Comparison of ENCODE assay signal across 21 cellular contexts in the genomic region with DNA sequence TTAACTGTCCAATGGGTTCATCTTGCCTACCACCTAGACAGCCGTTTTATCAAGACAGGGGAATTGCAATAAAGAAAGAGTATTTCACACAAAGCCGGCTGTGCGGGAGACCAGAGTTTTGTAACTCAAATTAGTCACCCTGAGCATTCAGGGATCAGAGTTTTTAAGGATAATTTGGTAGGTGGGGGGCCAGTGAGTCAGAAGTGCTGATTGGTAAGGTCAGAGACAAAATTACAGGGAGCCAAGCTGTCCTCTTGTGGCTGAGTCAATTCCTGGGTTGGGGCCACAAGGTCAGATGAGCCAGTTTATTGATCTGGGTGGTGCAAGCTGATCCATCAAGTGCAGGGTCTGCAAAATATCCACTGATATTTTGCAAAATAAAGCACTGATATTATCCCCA. TPM values are rescaled to one million over a fixed set of nuclear protein-coding genes. Genes with fewer than 3 reads are reported as not detected.
DNase-seq lines count a peak whose midpoint lies in the region; ATAC-seq, FAIRE-seq and TF ChIP-seq lines count a peak whose summit lies in the region.
"Had no signal": no experiment of that assay in that cellular context is flagged by ENCODE, and none has a peak within 500 bp of the region (broad histone marks: within the 10 kb centered on the region; RNA-seq: fewer than 3 reads in every experiment).

No MANE protein-coding gene starts in this region.

- in situ Hi-C loops in HepG2 (cut with HindIII; ENCODE audit: extremely low pct_ligation_motif_present, low pct_unique_long_range_greater_than_20kb): no loop called here

- no peaks in the 10 kb centered on the region for H3K79me2 ChIP-seq in OCI-LY3 (ENCODE audit: low read length)
- H3K79me2 ChIP-seq in HepG2 (ENCODE audit: insufficient read depth, low read length): no peaks in the 10 kb centered on the region

- TF ChIP-seq CTCF in OCI-LY3 (IDR thresholded peaks at IDR 0.05; ENCODE audit: low read depth, low read length) (no peak), choroid plexus epithelial cell (conservative IDR thresholded peaks at IDR 0.05; ENCODE audit: low read depth, low read length) (no peak), HepG2 (CRISPR knock-in tag; IDR thresholded peaks at IDR 0.05) (0 out of 2 replicates have a peak, but pooled peaks have one; percentile 21)

- H3K4me3 ChIP-seq in OCI-LY3 (ENCODE audit: low read length) (no peak overlapping the region), choroid plexus epithelial cell (ENCODE audit: low read depth, low read length) (no peak overlapping the region), HepG2 (replicated peaks in 1 of 3; ENCODE audit: insufficient read depth in 1 of 3, low read depth in 2 of 3, low read length in 3 of 3) (peak overlapping the region; percentile 53 to 70 (median 63); a peak in 2 of 6 replicates)
- no peak overlapping the region for H3K4me3 ChIP-seq in CD4-positive, alpha-beta memory T cell (ENCODE audit: low read length in 2 of 2)
- H3K4me3 ChIP-seq: right atrium auricular region, thoracic aorta had no signal

- H3K36me3 Mint-ChIP-seq in CD4-positive, alpha-beta memory T cell: no peaks in the 10 kb centered on the region
- H3K36me3 Mint-ChIP-seq: activated naive CD4-positive, alpha-beta T cell treated with anti-CD3 and anti-CD28 coated beads, Interleukin-2, amount 50 U/mL, for 24 hours; CD4-positive, CD25-positive, alpha-beta regulatory T cell; stimulated activated effector memory CD8-positive, alpha-beta T cell treated with anti-CD3 and anti-CD28 coated beads, Interleukin-12 subunit alpha, Interleukin-12 subunit beta, amount 100 ng/mL, for 72 hours had no signal

- TF ChIP-seq RAD21 in HepG2 (CRISPR knock-in tag; IDR thresholded peaks at IDR 0.05): no peak

- no peak overlapping the region for H3K4me3 Mint-ChIP-seq in CD4-positive, alpha-beta memory T cell
- H3K4me3 Mint-ChIP-seq: activated naive CD4-positive, alpha-beta T cell treated with anti-CD3 and anti-CD28 coated beads, Interleukin-2, amount 50 U/mL, for 24 hours; CD4-positive, CD25-positive, alpha-beta regulatory T cell; dendritic cell treated with granulocyte-macrophage colony-stimulating factor and Interleukin-4, amounts not matched to agents 40 ng/mL and 50 ng/mL, for 4 days; stimulated activated effector memory CD8-positive, alpha-beta T cell treated with anti-CD3 and anti-CD28 coated beads, Interleukin-12 subunit alpha, Interleukin-12 subunit beta, amount 100 ng/mL, for 72 hours had no signal

- ATAC-seq in HepG2 (peak; percentile 65), HG03095 (IDR thresholded peaks at IDR 0.05; ENCODE audit: unreplicated experiment) (no peak)
- ATAC-seq: left ventricle myocardium superior; stimulated activated effector memory CD8-positive, alpha-beta T cell treated with anti-CD3 and anti-CD28 coated beads, Interleukin-12 subunit alpha, Interleukin-12 subunit beta, amount 100 ng/mL, for 72 hours had no signal

- H3K36me3 ChIP-seq in OCI-LY3 (replicated peaks; ENCODE audit: low read depth, low read length) (no peaks in the 10 kb centered on the region), HepG2 (replicated peaks in 1 of 2; ENCODE audit: control insufficient read depth in 1 of 2, insufficient read depth in 2 of 2, low read length in 2 of 2) (no peaks in the 10 kb centered on the region)
- no peaks in the 10 kb centered on the region for H3K36me3 ChIP-seq in CD4-positive, alpha-beta memory T cell (ENCODE audit: insufficient read depth, low read length)
- H3K36me3 ChIP-seq: Peyer's patch, right atrium auricular region, thoracic aorta had no signal

- 0 out of 2 replicates have a peak overlapping the region, but pooled peaks have one; percentile 77 for H2AFZ ChIP-seq in OCI-LY3 (ENCODE audit: low read depth, low read length)
- H2AFZ ChIP-seq in HepG2 (ENCODE audit: low read length): no peak overlapping the region

- CTCF ChIA-PET in HepG2 (lab: Yijun Ruan, JAX; ENCODE audit: low intra/inter-chr PET ratio, low total read pairs): no interaction called here
- CTCF ChIA-PET in CD4-positive, alpha-beta memory T cell (lab: Charles Lee; ENCODE audit: partially characterized antibody): no interaction called here

- peaks cover 23% of the 10 kb centered on the region for H3K4me1 ChIP-seq in OCI-LY3 (ENCODE audit: low read length)
- peaks cover 21% of the 10 kb centered on the region for H3K4me1 ChIP-seq in HepG2 (ENCODE audit: insufficient read depth, low read length)
- no peaks in the 10 kb centered on the region for H3K4me1 ChIP-seq in CD4-positive, alpha-beta memory T cell (ENCODE audit: insufficient read depth, low read length)
- H3K4me1 ChIP-seq: Peyer's patch, right atrium auricular region had no signal

- H3K9me3 ChIP-seq in OCI-LY3 (ENCODE audit: insufficient read depth, low read length) (no peaks in the 10 kb centered on the region), HepG2 (ENCODE audit: low read length) (no peaks in the 10 kb centered on the region)
- H3K9me3 ChIP-seq in CD4-positive, alpha-beta memory T cell (ENCODE audit: control insufficient read depth in 1 of 2, low read length in 2 of 2): no peaks in the 10 kb centered on the region
- H3K9me3 ChIP-seq: Peyer's patch, right atrium auricular region, SK-N-SH, thoracic aorta had no signal

- no peak overlapping the region for H3K9ac ChIP-seq in OCI-LY3 (ENCODE audit: low read length)
- H3K9ac ChIP-seq in HepG2 (ENCODE audit: insufficient read depth, low read depth, low read length): no peak overlapping the region
- H3K9ac ChIP-seq: SK-N-SH had no signal

- TF ChIP-seq EP300 in HepG2 (IDR thresholded peaks at IDR 0.05; ENCODE audit: low read depth in 2 of 2, low read length in 2 of 2) (no peak), HepG2 (CRISPR knock-in tag; IDR thresholded peaks at IDR 0.05; ENCODE audit: borderline replicate concordance) (no peak)

- H3K4me2 ChIP-seq in OCI-LY3 (ENCODE audit: low read length) (0 out of 2 replicates have a peak overlapping the region, but pooled peaks have one; percentile 87), HepG2 (ENCODE audit: low read depth, low read length) (peak overlapping the region; percentile 94)
- H3K4me2 ChIP-seq: SK-N-SH had no signal

- no peak for TF ChIP-seq POLR2A in HepG2 (IDR thresholded peaks at IDR 0.05; ENCODE audit: insufficient read depth in 1 of 2, low read depth in 2 of 2, low read length in 2 of 2)

- DNase-seq in Daoy (ENCODE audit: low read depth): peak; percentile 56
- peak; percentile 70 for DNase-seq in choroid plexus epithelial cell (ENCODE audit: low read depth)
- no peak for DNase-seq in HepG2 (ENCODE audit: low spot score)
- no peak for DNase-seq in CD4-positive, alpha-beta memory T cell
- no peak for DNase-seq in GM19238 (ENCODE audit: insufficient read length, low spot score)
- no peak for DNase-seq in NK-92 treated with Interleukin-12 subunit alpha and Interleukin-12 subunit beta, amount 100 ng/mL, for 24 hours (lab: John Stamatoyannopoulos, UW)
- DNase-seq: ACHN; activated CD4-positive, CD25-positive, alpha-beta regulatory T cell treated with anti-CD3 and anti-CD28 coated beads, Interleukin-2, amount 50 U/mL, for 72 hours; CD4-positive, CD25-positive, alpha-beta regulatory T cell; DND-41; left ventricle myocardium superior; NCI-H1694 treated with DMSO at 0.1 percent for 48 hours; SK-N-SH had no signal

- no peak overlapping the region for H3K27ac ChIP-seq in OCI-LY3 (ENCODE audit: low read length)
- H3K27ac ChIP-seq in HepG2 (ENCODE audit: extremely low read length, insufficient read depth, low read length): no peak overlapping the region
- H3K27ac ChIP-seq in CD4-positive, alpha-beta memory T cell (ENCODE audit: low read depth, low read length): no peak overlapping the region
- H3K27ac ChIP-seq: thoracic aorta had no signal

- no peaks in the 10 kb centered on the region for H4K20me1 ChIP-seq in OCI-LY3 (ENCODE audit: insufficient read depth, low read length)
- no peaks in the 10 kb centered on the region for H4K20me1 ChIP-seq in HepG2 (ENCODE audit: insufficient read depth, low read length)

- no TSS peak for BruUV-seq in HepG2 (replicated peaks; lab: Mats Ljungman, UMichigan)

- peaks cover 3 to 9% of the 10 kb centered on the region in 2 donors for H3K27me3 Mint-ChIP-seq in CD4-positive, alpha-beta memory T cell
- H3K27me3 Mint-ChIP-seq: dendritic cell treated with granulocyte-macrophage colony-stimulating factor and Interleukin-4, amounts not matched to agents 40 ng/mL and 50 ng/mL, for 4 days had no signal

- no peak overlapping the region for H3K27ac Mint-ChIP-seq in CD4-positive, alpha-beta memory T cell
- H3K27ac Mint-ChIP-seq: activated naive CD4-positive, alpha-beta T cell treated with anti-CD3 and anti-CD28 coated beads, Interleukin-2, amount 50 U/mL, for 24 hours; dendritic cell treated with granulocyte-macrophage colony-stimulating factor and Interleukin-4, amounts not matched to agents 40 ng/mL and 50 ng/mL, for 4 days; stimulated activated effector memory CD8-positive, alpha-beta T cell treated with anti-CD3 and anti-CD28 coated beads, Interleukin-12 subunit alpha, Interleukin-12 subunit beta, amount 100 ng/mL, for 72 hours had no signal

- POLR2A ChIA-PET in HepG2 (lab: Yijun Ruan, JAX): no interaction called here
- POLR2A ChIA-PET in CD4-positive, alpha-beta memory T cell (lab: Charles Lee; ENCODE audit: partially characterized antibody): no interaction called here

- H3K27me3 ChIP-seq in OCI-LY3 (ENCODE audit: low read depth, low read length) (no peaks in the 10 kb centered on the region), HepG2 (ENCODE audit: control insufficient read depth in 1 of 2, insufficient read depth in 2 of 2, low read length in 2 of 2) (peaks cover 0 to 14% of the 10 kb centered on the region in 2 experiments; a peak in 1 of 5 replicates)
- H3K27me3 ChIP-seq in CD4-positive, alpha-beta memory T cell (ENCODE audit: insufficient read depth, low read length): no peaks in the 10 kb centered on the region
- H3K27me3 ChIP-seq: Peyer's patch, right atrium auricular region had no signal

- FAIRE-seq in HepG2 (lab: Jason Lieb, UNC): no peak

- 9% methylated on average over 3 of the region's 3 CpGs for WGBS in HepG2 (ENCODE audit: low lambda C conversion rate)

- H3K9me3 Mint-ChIP-seq in CD4-positive, alpha-beta memory T cell: no peaks in the 10 kb centered on the region
- H3K9me3 Mint-ChIP-seq: activated naive CD4-positive, alpha-beta T cell treated with anti-CD3 and anti-CD28 coated beads, Interleukin-2, amount 50 U/mL, for 24 hours; stimulated activated effector memory CD8-positive, alpha-beta T cell treated with anti-CD3 and anti-CD28 coated beads, Interleukin-12 subunit alpha, Interleukin-12 subunit beta, amount 100 ng/mL, for 72 hours had no signal

- intact Hi-C loops in HepG2 (cut with micrococcal nuclease; ENCODE audit: unreplicated experiment): no loop called here
- intact Hi-C loops in CD4-positive, alpha-beta memory T cell (cut with micrococcal nuclease): no loop called here

- H3K4me1 Mint-ChIP-seq in CD4-positive, alpha-beta memory T cell: no peaks in the 10 kb centered on the region
- H3K4me1 Mint-ChIP-seq: activated naive CD4-positive, alpha-beta T cell treated with anti-CD3 and anti-CD28 coated beads, Interleukin-2, amount 50 U/mL, for 24 hours; CD4-positive, CD25-positive, alpha-beta regulatory T cell; stimulated activated effector memory CD8-positive, alpha-beta T cell treated with anti-CD3 and anti-CD28 coated beads, Interleukin-12 subunit alpha, Interleukin-12 subunit beta, amount 100 ng/mL, for 72 hours had no signal

RNA-seq across cellular contexts. Expression of a gene that starts 29.9 kb away (rescaled TPM):
- total RNA-seq in Daoy (2014; rRNA removed; shearing (Covaris generic)): 6.7 and 6.8 TPM in 2 replicates
- total RNA-seq in HepG2 (2016; rRNA removed; fragmentation: Illumina TruSeq; extraction: Trizol): 13.7 and 20.1 TPM in 2 replicates
- 1.3 and 3.3 TPM in 2 replicates for total RNA-seq in HepG2 (2016; cell fraction: cytosol; rRNA removed; fragmentation: Illumina TruSeq; extraction: Trizol; ENCODE audit: low read depth)
- 13.6 and 21.2 TPM in 2 replicates for total RNA-seq in HepG2 (2016; cell fraction: insoluble cytoplasmic fraction; rRNA removed; fragmentation: Illumina TruSeq; extraction: Trizol)
- 5.5 and 5.8 TPM in 2 replicates for total RNA-seq in HepG2 (2016; cell fraction: membrane; rRNA removed; fragmentation: Illumina TruSeq; extraction: Trizol)
- 8.4 and 8.6 TPM in 2 replicates for total RNA-seq in HepG2 (2016; cell fraction: nucleus; rRNA removed; fragmentation: Illumina TruSeq; extraction: Trizol)
- polyA plus RNA-seq in HepG2 (2011; rRNA removed): 4.0 and 4.9 TPM in 2 replicates
- polyA plus RNA-seq in HepG2 (2011; cell fraction: cytosol; rRNA removed): 2.8 and 4.0 TPM in 2 replicates
- polyA plus RNA-seq in HepG2 (2011; cell fraction: nucleus; rRNA removed): 2.0 and 3.7 TPM in 2 replicates
- polyA plus RNA-seq in HepG2 (2012): 4.3 and 6.1 TPM in 2 replicates
- polyA plus RNA-seq in HepG2 (2016; cell fraction: cytosol; fragmentation: Illumina TruSeq; extraction: Trizol; ENCODE audit: low read depth): 0.65 and 0.78 TPM in 2 replicates
- 15.6 and 16.7 TPM in 2 replicates for polyA plus RNA-seq in HepG2 (2016; cell fraction: insoluble cytoplasmic fraction; fragmentation: Illumina TruSeq; extraction: Trizol; ENCODE audit: low read depth)
- 2.3 and 2.4 TPM in 2 replicates for polyA plus RNA-seq in HepG2 (2016; cell fraction: membrane; fragmentation: Illumina TruSeq; extraction: Trizol; ENCODE audit: low read depth)
- polyA plus RNA-seq in HepG2 (2016; cell fraction: nucleus; fragmentation: Illumina TruSeq; extraction: Trizol; ENCODE audit: insufficient read depth, low read depth): 7.8 and 8.2 TPM in 2 replicates
- polyA minus RNA-seq in HepG2 (2011; rRNA and poly(A)+ RNA removed; ENCODE audit: low replicate concordance): 4.9 and 19.8 TPM in 2 replicates
- 3.4 and 3.9 TPM in 2 replicates for polyA minus RNA-seq in HepG2 (2011; cell fraction: cytosol; rRNA and poly(A)+ RNA removed)
- 2.7 and 4.0 TPM in 2 replicates for polyA minus RNA-seq in HepG2 (2011; cell fraction: nucleus; rRNA and poly(A)+ RNA removed)
- 10 to 100 TPM; 22.7 to 32.5 TPM for total RNA-seq in CD4-positive, alpha-beta memory T cell
- polyA plus RNA-seq in CD4-positive, alpha-beta memory T cell: 10 to 100 TPM; 20.6 to 24.3 TPM

Comparison
In these comparisons a context has a peak if more than half of its experiments do, and no peak if none do; other contexts are left out.
1. DNase-seq: peak in Daoy (single experiment) and choroid plexus epithelial cell (single experiment); none in HepG2 (single experiment), CD4-positive, alpha-beta memory T cell (0 of 5), GM19238 (single experiment) and NK-92 treated with Interleukin-12 subunit alpha and Interleukin-12 subunit beta, amount 100 ng/mL, for 24 hours (single experiment).
2. H3K4me3 ChIP-seq: peak in HepG2 (3 of 3); none in OCI-LY3 (single experiment), choroid plexus epithelial cell (single experiment) and CD4-positive, alpha-beta memory T cell (0 of 2).